Comparison of ENCODE assay signal across 12 cellular contexts in genomic region chr6:158909938-158910337, GRCh38.
DNase-seq lines count a peak whose midpoint lies in the region; FAIRE-seq and TF ChIP-seq lines count a peak whose summit lies in the region.
"Had no signal": no experiment of that assay in that cellular context is flagged by ENCODE, and none has a peak within 500 bp of the region (broad histone marks: within the 10 kb centered on the region; RNA-seq: fewer than 3 reads in every experiment).

No MANE protein-coding gene starts in this region.

- H3K27ac Mint-ChIP-seq in progenitor cell of endocrine pancreas, result peak overlapping the region; percentile 92

- peaks cover 37% of the 10 kb centered on the region for H3F3A ChIP-seq in PC-9 (ENCODE audit: insufficient read depth, low read depth)

- no peak for TF ChIP-seq POLR2A in GM12892 (IDR thresholded peaks at IDR 0.05; ENCODE audit: low read depth, low read length)

- H4K20me1 ChIP-seq in PC-9 (ENCODE audit: insufficient read depth), result no peaks in the 10 kb centered on the region

- FAIRE-seq in GM12892 (lab: Jason Lieb, UNC), result peak; percentile 70

- BruUV-seq in PC-9 (replicated peaks; lab: Mats Ljungman, UMichigan), result TSS peak; percentile 94

- intact Hi-C loops in PC-9 (cut with micrococcal nuclease; ENCODE audit: unreplicated experiment), result loop anchor here (1.0 to 10.0 kb wide), 6 partner anchors 21 to 205 kb away; partner anchors contain the start of gene EZR

- H3K36me3 ChIP-seq in PC-9 (ENCODE audit: low read depth), result no peaks in the 10 kb centered on the region
- H3K36me3 ChIP-seq: uterus had no signal

- no peaks in the 10 kb centered on the region for H3K27me3 ChIP-seq in PC-9 (ENCODE audit: insufficient read depth, low read depth)
- H3K27me3 ChIP-seq: body of pancreas, uterus had no signal

- peak overlapping the region; percentile 1 for H3K4me3 Mint-ChIP-seq in progenitor cell of endocrine pancreas (ENCODE audit: low read depth)

- H3K9me3 ChIP-seq in PC-9 (ENCODE audit: insufficient read depth, low read depth), result peaks cover 17% of the 10 kb centered on the region

- TF ChIP-seq CTCF in PC-9 (conservative IDR thresholded peaks at IDR 0.05), result no peak
- TF ChIP-seq CTCF in progenitor cell of endocrine pancreas (IDR thresholded peaks at IDR 0.05; ENCODE audit: unreplicated experiment), result no peak

- peak overlapping the region; percentile 69 for H2AFZ ChIP-seq in PC-9

- peaks cover 30% of the 10 kb centered on the region for H3K4me1 Mint-ChIP-seq in progenitor cell of endocrine pancreas (ENCODE audit: low read depth)

- H3K27me3 Mint-ChIP-seq in progenitor cell of endocrine pancreas, result no peaks in the 10 kb centered on the region

- peaks cover 15% of the 10 kb centered on the region for H3K9me3 Mint-ChIP-seq in progenitor cell of endocrine pancreas (ENCODE audit: low read depth)

- peak overlapping the region; percentile 51; the same call in 1 of the 2 replicates for H3K4me3 ChIP-seq in PC-9
- H3K4me3 ChIP-seq: body of pancreas, uterus had no signal

- POLR2A ChIA-PET in PC-9 (lab: Charles Lee; ENCODE audit: unreplicated experiment), result interaction anchor here (1.0 kb wide), 1 partner anchor 40 kb away, joined by 11 read pairs; no protein-coding TSS in a partner anchor

- H3K4me2 ChIP-seq in PC-9, result peak overlapping the region; percentile 92

- H3K79me2 ChIP-seq in PC-9 (ENCODE audit: low read depth), result 0 out of 2 replicates have a peak, but pooled peaks cover 3% of the 10 kb centered on the region

- no peak for DNase-seq in GM12892 (ENCODE audit: insufficient read length)
- no peak for DNase-seq in PC-9
- no peak for DNase-seq in epithelial cell of prostate (ENCODE audit: low read depth, low spot score)
- DNase-seq in progenitor cell of endocrine pancreas (ENCODE audit: low spot score, unreplicated experiment), result no peak
- DNase-seq in activated CD4-positive, alpha-beta T cell treated with anti-CD3 and anti-CD28 coated beads for 4 hours, result no peak
- no peak for DNase-seq in NCI-H1417 treated with DMSO at 0.1 percent for 48 hours (lab: John Stamatoyannopoulos, UW)
- no peak for DNase-seq in HuH-7.5 (ENCODE audit: low spot score)
- no peak for DNase-seq in GOT3 (lab: John Stamatoyannopoulos, UW)
- DNase-seq: left ventricle myocardium superior, T1000, uterus had no signal

- H3K27ac ChIP-seq in PC-9 (peak overlapping the region; percentile 97), epithelial cell of prostate (peak overlapping the region; percentile 71)
- H3K27ac ChIP-seq: uterus had no signal

- peaks cover 10% of the 10 kb centered on the region for H3K36me3 Mint-ChIP-seq in progenitor cell of endocrine pancreas (ENCODE audit: insufficient read depth)

- no peaks in the 10 kb centered on the region for H3K9me2 ChIP-seq in PC-9 (ENCODE audit: insufficient read depth)

- H3K4me1 ChIP-seq in PC-9 (replicated peaks; ENCODE audit: insufficient read depth), result peaks cover 46% of the 10 kb centered on the region
- H3K4me1 ChIP-seq: body of pancreas, uterus had no signal

- CTCF ChIA-PET in PC-9 (lab: Charles Lee), result no interaction called here
